Comparison of ENCODE assay signal across 17 cellular contexts in the genomic region with DNA sequence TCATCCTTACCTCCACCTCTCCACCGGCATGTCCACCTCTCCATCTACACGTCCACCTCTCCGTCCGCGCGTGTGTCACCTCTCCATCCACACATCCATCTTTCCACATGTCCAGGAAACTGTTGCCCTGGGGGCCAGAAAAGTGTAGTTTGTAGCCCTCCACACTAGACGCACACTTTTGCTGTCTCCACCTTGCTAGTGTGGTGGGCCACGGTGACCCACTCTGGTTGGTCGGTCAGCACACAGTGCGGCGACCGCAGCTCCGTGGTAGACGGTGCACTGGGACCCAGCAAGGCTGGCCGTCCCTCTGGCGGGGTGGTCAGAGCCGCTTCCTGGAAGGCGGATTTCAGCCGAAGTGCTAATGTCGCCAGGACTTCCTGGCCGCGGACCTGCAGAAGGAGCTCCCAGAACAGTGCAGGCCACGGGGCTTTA.
"Had no signal": no experiment of that assay in that cellular context is flagged by ENCODE, and none has a peak within 500 bp of the region (broad histone marks: within the 10 kb centered on the region; RNA-seq: fewer than 3 reads in every experiment).

No MANE protein-coding gene starts in this region.

- FAIRE-seq: frontal cortex had no signal

- DNase-seq: activated CD4-positive, alpha-beta T cell treated with anti-CD3 and anti-CD28 coated beads for 4 hours; activated CD8-positive, alpha-beta memory T cell treated with anti-CD3 and anti-CD28 coated beads, Interleukin-2, amount 50 U/mL, for 4 hours; activated CD8-positive, alpha-beta T cell treated with anti-CD3 and anti-CD28 coated beads for 36 hours; activated naive CD4-positive, alpha-beta T cell treated with Interleukin-2 at 50 U/mL for 16 hours; naive thymus-derived CD8-positive, alpha-beta T cell; nucleus accumbens; posterior cingulate gyrus; SHP77 treated with DMSO at 0.1 percent for 48 hours; spleen; WERI-Rb-1 had no signal

- H3K4me3 Mint-ChIP-seq: activated CD8-positive, alpha-beta T cell treated with anti-CD3 and anti-CD28 coated beads for 36 hours; activated T-helper 1 cell treated with anti-CD3 and anti-CD28 coated beads, Interleukin-12 subunit alpha, Interleukin-12 subunit beta, Interleukin-2, Interleukin-4 antibody, amounts not matched to agents 30 ng/mL and 10 ng/mL and 1 ng/mL, durations not matched to agents 14 hours and 24 hours and 36 hours; memory B cell had no signal

- H3K27ac Mint-ChIP-seq: activated CD8-positive, alpha-beta T cell treated with anti-CD3 and anti-CD28 coated beads for 36 hours; activated T-helper 1 cell treated with anti-CD3 and anti-CD28 coated beads, Interleukin-12 subunit alpha, Interleukin-12 subunit beta, Interleukin-2, Interleukin-4 antibody, amounts not matched to agents 30 ng/mL and 10 ng/mL and 1 ng/mL, durations not matched to agents 14 hours and 24 hours and 36 hours; memory B cell; naive thymus-derived CD8-positive, alpha-beta T cell had no signal

- H3K36me3 ChIP-seq: adrenal gland, right lobe of liver, spleen, tibial nerve, WERI-Rb-1 had no signal

- H3K4me3 ChIP-seq: adrenal gland, right lobe of liver, spleen had no signal

- H3K4me1 Mint-ChIP-seq: memory B cell had no signal

- H3K27me3 ChIP-seq: right lobe of liver had no signal

- H3K9me3 Mint-ChIP-seq: activated CD8-positive, alpha-beta T cell treated with anti-CD3 and anti-CD28 coated beads for 36 hours; activated T-helper 1 cell treated with anti-CD3 and anti-CD28 coated beads, Interleukin-12 subunit alpha, Interleukin-12 subunit beta, Interleukin-2, Interleukin-4 antibody, amounts not matched to agents 30 ng/mL and 10 ng/mL and 1 ng/mL, durations not matched to agents 14 hours and 24 hours and 36 hours; memory B cell; naive thymus-derived CD8-positive, alpha-beta T cell had no signal

- H3K9me3 ChIP-seq: adrenal gland, right lobe of liver, spleen had no signal

- H3K27ac ChIP-seq: adrenal gland, right lobe of liver, spleen, tibial nerve, WERI-Rb-1 had no signal

- ATAC-seq: activated CD8-positive, alpha-beta T cell treated with anti-CD3 and anti-CD28 coated beads for 36 hours; right lobe of liver; SK-N-SH treated with all-trans-retinoic acid at 6 μM for 48 hours had no signal

- H3K36me3 Mint-ChIP-seq: memory B cell had no signal
